20 cellular contexts compared by ENCODE assay signal in the genomic region with DNA sequence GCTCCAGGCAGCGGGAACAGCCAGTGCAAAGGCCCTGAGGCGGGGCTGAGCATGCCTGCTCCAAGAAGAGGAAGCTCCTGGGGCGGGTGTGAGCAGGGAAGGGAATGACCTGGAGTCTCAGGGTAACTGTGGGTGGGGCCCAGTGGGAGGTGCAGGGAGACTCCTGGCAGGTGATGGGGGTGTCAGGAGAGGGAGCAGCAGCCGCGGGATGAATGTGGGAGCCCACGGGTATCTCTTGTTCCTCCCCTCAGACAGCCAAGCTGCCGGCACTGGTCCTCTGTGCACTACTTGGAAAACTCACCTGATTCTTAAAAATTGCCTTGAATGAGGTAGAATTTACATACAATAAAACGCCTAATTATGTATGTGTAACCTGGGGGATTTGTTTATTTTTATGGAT. TPM values are rescaled to one million over a fixed set of nuclear protein-coding genes. Genes with fewer than 3 reads are reported as not detected.
"Had no signal": no experiment of that assay in that cellular context is flagged by ENCODE, and none has a peak within 500 bp of the region (broad histone marks: within the 10 kb centered on the region; RNA-seq: fewer than 3 reads in every experiment).

No MANE protein-coding gene starts in this region.

RNA-seq across cellular contexts. Expression of gene CST1, which starts 26.6 kb away (rescaled TPM):
- total RNA-seq: activated naive CD4-positive, alpha-beta T cell treated with anti-CD3 and anti-CD28 coated beads for 36 hours; activated naive CD4-positive, alpha-beta T cell treated with anti-CD3 and anti-CD28 coated beads, Interleukin-2, amount 50 U/mL, for 72 hours; activated naive CD8-positive, alpha-beta T cell treated with anti-CD3 and anti-CD28 coated beads for 36 hours; activated naive CD8-positive, alpha-beta T cell treated with anti-CD3 and anti-CD28 coated beads, Interleukin-2, amount 10 ng/mL, durations not matched to agents 7 days and 5 days; activated T-cell treated with anti-CD3 and anti-CD28 coated beads, Interleukin-2, amount 50 U/mL, for 4 hours; activated T-cell treated with anti-CD3 and anti-CD28 coated beads, Interleukin-2, amount 50 U/mL, for 72 hours; activated T-helper 1 cell treated with anti-CD3 and anti-CD28 coated beads, Interleukin-12 subunit alpha, Interleukin-12 subunit beta, Interleukin-2, Interleukin-4 antibody, amounts not matched to agents 30 ng/mL and 10 ng/mL and 1 ng/mL, durations not matched to agents 14 hours and 24 hours and 36 hours; activated T-helper 17 cell treated with anti-CD3 and anti-CD28 coated beads, Interleukin-2, amount 50 U/mL, for 72 hours; activated T-helper 2 cell treated with anti-CD3 and anti-CD28 coated beads, Interferon-gamma antibody, Interleukin-2, Interleukin-4, amounts not matched to agents 10 μg/mL and 5 μg/mL and 100 μg/mL, durations not matched to agents 14 hours and 24 hours and 36 hours; ascending aorta; astrocyte; body of pancreas; breast epithelium; bronchial epithelial cell; cardiac septum; cerebellum; chondrocyte had no signal
- polyA plus RNA-seq: adipose tissue, aorta, cardiac muscle cell had no signal

RNA-seq across cellular contexts. Expression of gene CST2, which starts 49.1 kb away (rescaled TPM):
- total RNA-seq: activated naive CD4-positive, alpha-beta T cell treated with anti-CD3 and anti-CD28 coated beads for 36 hours; activated naive CD4-positive, alpha-beta T cell treated with anti-CD3 and anti-CD28 coated beads, Interleukin-2, amount 50 U/mL, for 72 hours; activated naive CD8-positive, alpha-beta T cell treated with anti-CD3 and anti-CD28 coated beads for 36 hours; activated naive CD8-positive, alpha-beta T cell treated with anti-CD3 and anti-CD28 coated beads, Interleukin-2, amount 10 ng/mL, durations not matched to agents 7 days and 5 days; activated T-cell treated with anti-CD3 and anti-CD28 coated beads, Interleukin-2, amount 50 U/mL, for 4 hours; activated T-cell treated with anti-CD3 and anti-CD28 coated beads, Interleukin-2, amount 50 U/mL, for 72 hours; activated T-helper 1 cell treated with anti-CD3 and anti-CD28 coated beads, Interleukin-12 subunit alpha, Interleukin-12 subunit beta, Interleukin-2, Interleukin-4 antibody, amounts not matched to agents 30 ng/mL and 10 ng/mL and 1 ng/mL, durations not matched to agents 14 hours and 24 hours and 36 hours; activated T-helper 17 cell treated with anti-CD3 and anti-CD28 coated beads, Interleukin-2, amount 50 U/mL, for 72 hours; activated T-helper 2 cell treated with anti-CD3 and anti-CD28 coated beads, Interferon-gamma antibody, Interleukin-2, Interleukin-4, amounts not matched to agents 10 μg/mL and 5 μg/mL and 100 μg/mL, durations not matched to agents 14 hours and 24 hours and 36 hours; ascending aorta; body of pancreas; breast epithelium; bronchial epithelial cell; cardiac muscle cell; cardiac septum; cerebellum; chondrocyte had no signal
- polyA plus RNA-seq: aorta, cardiac muscle cell had no signal
